29 cellular contexts compared by ENCODE assay signal in the genomic region with DNA sequence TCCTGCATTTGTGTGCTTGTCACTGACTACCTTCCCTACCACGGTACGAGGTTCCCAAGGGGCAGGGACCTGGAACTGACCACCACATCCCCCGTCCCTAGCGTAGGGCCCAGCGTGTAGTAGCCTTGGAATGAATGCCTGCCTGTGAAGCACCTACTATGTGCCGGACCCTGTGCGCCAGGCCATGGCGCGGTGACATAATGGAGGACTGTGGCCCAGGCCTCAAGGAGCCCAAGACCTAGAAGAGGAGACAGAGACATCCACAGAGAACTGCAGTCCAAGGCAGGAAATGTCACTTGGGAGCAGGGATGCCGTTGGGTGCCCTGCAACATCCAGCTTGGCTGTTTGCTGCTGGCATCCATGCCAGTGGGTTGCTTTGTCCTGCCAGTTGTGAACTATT.
"Had no signal": no experiment of that assay in that cellular context is flagged by ENCODE, and none has a peak within 500 bp of the region (broad histone marks: within the 10 kb centered on the region; RNA-seq: fewer than 3 reads in every experiment).

No MANE protein-coding gene starts in this region.

- DNase-seq: activated CD4-positive, alpha-beta T cell treated with anti-CD3 and anti-CD28 coated beads for 36 hours; activated CD4-positive, alpha-beta T cell treated with anti-CD3 and anti-CD28 coated beads, Interleukin-2, amount 50 U/mL, for 4 hours; activated CD4-positive, CD25-positive, alpha-beta regulatory T cell; activated naive CD4-positive, alpha-beta T cell; activated T-cell treated with anti-CD3 and anti-CD28 coated beads for 4 hours; activated T-cell treated with anti-CD3 and anti-CD28 coated beads, Interleukin-2, amount 50 U/mL, for 72 hours; anterior cingulate cortex; dermis blood vessel endothelial cell; effector CD4-positive, alpha-beta T cell; esophagus squamous epithelium; foreskin melanocyte; heart right ventricle; left lung; midbrain; naive thymus-derived CD8-positive, alpha-beta T cell; stimulated activated CD4-positive, alpha-beta T cell treated with anti-CD3 and anti-CD28 coated beads, Interleukin-1b, Interleukin-23, amount 100 ng/mL, for 48 hours; stimulated activated naive CD4-positive, alpha-beta T cell; T-helper 1 cell had no signal

- H3K4me3 ChIP-seq: esophagus squamous epithelium, heart right ventricle, left lung, tibial nerve had no signal

- FAIRE-seq: bronchial epithelial cell, colon, endometrium, small intestine had no signal

- H3K27me3 Mint-ChIP-seq: central memory CD8-positive, alpha-beta T cell had no signal

- H3K4me1 Mint-ChIP-seq: activated CD4-positive, alpha-beta T cell treated with anti-CD3 and anti-CD28 coated beads for 36 hours; central memory CD8-positive, alpha-beta T cell had no signal

- H3K36me3 Mint-ChIP-seq: activated naive CD4-positive, alpha-beta T cell treated with anti-CD3 and anti-CD28 coated beads, Interleukin-2, amount 50 U/mL, for 72 hours; naive thymus-derived CD8-positive, alpha-beta T cell had no signal

- H3K4me1 ChIP-seq: tibial nerve had no signal

- H3K27ac ChIP-seq: epithelial cell of prostate, esophagus squamous epithelium, heart right ventricle, tibial nerve had no signal

- H3K27ac Mint-ChIP-seq: activated CD4-positive, alpha-beta T cell treated with anti-CD3 and anti-CD28 coated beads for 36 hours; activated T-cell treated with anti-CD3 and anti-CD28 coated beads, Interleukin-2, amount 50 U/mL, for 72 hours; T-helper 2 cell treated with Interferon-gamma antibody and Interleukin-4, amounts not matched to agents 5 μg/mL and 100 μg/mL, for 36 hours had no signal

- H3K9me3 ChIP-seq: esophagus squamous epithelium, heart right ventricle, left lung, tibial nerve had no signal

- H3K9me3 Mint-ChIP-seq: central memory CD8-positive, alpha-beta T cell; naive thymus-derived CD8-positive, alpha-beta T cell; neural crest cell; T-helper 2 cell treated with Interferon-gamma antibody and Interleukin-4, amounts not matched to agents 5 μg/mL and 100 μg/mL, for 36 hours had no signal

- H3K36me3 ChIP-seq: esophagus squamous epithelium, heart right ventricle, left lung, tibial nerve had no signal

- H3K27me3 ChIP-seq: left lung, tibial nerve had no signal

- ATAC-seq: activated CD4-positive, alpha-beta T cell treated with anti-CD3 and anti-CD28 coated beads for 36 hours; activated naive CD4-positive, alpha-beta T cell treated with anti-CD3 and anti-CD28 coated beads, Interleukin-2, amount 50 U/mL, for 72 hours; activated T-cell treated with anti-CD3 and anti-CD28 coated beads, Interleukin-2, amount 50 U/mL, for 72 hours; heart right ventricle; left lung; naive thymus-derived CD8-positive, alpha-beta T cell; sciatic nerve had no signal

- H3K4me3 Mint-ChIP-seq: activated CD4-positive, alpha-beta T cell treated with anti-CD3 and anti-CD28 coated beads for 36 hours; activated T-cell treated with anti-CD3 and anti-CD28 coated beads, Interleukin-2, amount 50 U/mL, for 72 hours; central memory CD8-positive, alpha-beta T cell; neural crest cell; T-helper 2 cell treated with Interferon-gamma antibody and Interleukin-4, amounts not matched to agents 5 μg/mL and 100 μg/mL, for 36 hours had no signal
